In the genomic region with DNA sequence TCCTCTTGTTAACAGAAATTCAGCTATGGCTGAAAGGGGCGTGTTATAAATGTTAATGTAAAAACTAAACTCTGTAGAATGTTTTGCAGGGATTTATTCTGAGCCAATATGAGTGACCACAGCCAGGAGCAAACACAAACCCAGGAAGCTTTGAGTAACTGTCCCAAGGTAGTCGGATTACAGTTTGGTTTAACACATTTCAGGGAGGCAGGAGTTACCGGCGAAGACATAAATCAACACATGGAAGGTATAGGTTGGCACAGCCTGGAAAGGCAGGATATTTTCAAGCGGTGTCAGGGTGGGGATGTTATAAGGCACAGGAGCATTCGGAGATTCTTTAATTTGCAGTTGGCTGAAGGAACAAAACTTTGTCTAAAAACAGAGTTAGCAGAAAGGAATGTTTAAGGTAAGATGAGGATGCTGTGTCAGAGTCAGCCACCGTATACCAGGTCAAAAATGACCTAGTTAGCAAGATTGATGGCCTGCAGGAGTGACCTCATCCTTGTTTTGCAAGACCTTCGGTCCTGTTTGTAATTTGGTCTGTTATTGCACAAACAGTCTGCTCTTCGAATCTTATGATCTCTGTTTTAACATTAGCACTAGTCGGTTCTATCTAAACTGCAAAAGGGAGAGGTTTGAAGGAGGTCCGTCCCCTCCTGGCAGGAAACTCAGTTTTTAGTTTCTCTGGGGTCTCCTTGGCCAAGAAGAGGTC, we compare ENCODE assay signal across 10 cellular contexts.
A peak's percentile ranks its signal among the peaks of the same experiment; 100 is the strongest.
DNase-seq lines count a peak whose midpoint lies in the region; ATAC-seq, FAIRE-seq and TF ChIP-seq lines count a peak whose summit lies in the region.
"Had no signal": no experiment of that assay in that cellular context is flagged by ENCODE, and none has a peak within 500 bp of the region (broad histone marks: within the 10 kb centered on the region; RNA-seq: fewer than 3 reads in every experiment).

No MANE protein-coding gene starts in this region.

- no peak for TF ChIP-seq POLR2A in HepG2 (IDR thresholded peaks at IDR 0.05; ENCODE audit: insufficient read depth in 1 of 2, low read depth in 2 of 2, low read length in 2 of 2)
- peak in 1 of 4 donors; percentile 7 for TF ChIP-seq POLR2A in upper lobe of left lung (IDR thresholded peaks at IDR 0.05)

- TF ChIP-seq RAD21 in Ishikawa (IDR thresholded peaks at IDR 0.05; ENCODE audit: low read depth) (no peak), HepG2 (CRISPR knock-in tag; IDR thresholded peaks at IDR 0.05) (no peak)

- H3K27me3 ChIP-seq in HepG2 (ENCODE audit: control insufficient read depth in 1 of 2, insufficient read depth in 2 of 2, low read length in 2 of 2) (no peaks in the 10 kb centered on the region), upper lobe of left lung (no peaks in the 10 kb centered on the region)

- H2AFZ ChIP-seq in HepG2 (ENCODE audit: low read length) = no peak overlapping the region

- ATAC-seq in HepG2 = peak; percentile 87
- peak in 1 of 2 donors; percentile 86 for ATAC-seq in upper lobe of left lung (ENCODE audit: low FRiP score in 2 of 2)
- no peak for ATAC-seq in GM18858 (IDR thresholded peaks at IDR 0.05; ENCODE audit: unreplicated experiment)

- BruUV-seq in HepG2 (replicated peaks; lab: Mats Ljungman, UMichigan) = no TSS peak

- H3K4me3 ChIP-seq in HepG2 (replicated peaks in 1 of 3; ENCODE audit: insufficient read depth in 1 of 3, low read depth in 2 of 3, low read length in 3 of 3) (no peak overlapping the region), upper lobe of left lung (no peak overlapping the region)
- H3K4me3 ChIP-seq: skin epidermis had no signal

- in situ Hi-C loops in HepG2 (cut with HindIII; ENCODE audit: extremely low pct_ligation_motif_present, low pct_unique_long_range_greater_than_20kb) = no loop called here

- peaks cover under 1% of the 10 kb centered on the region for H3K9me3 ChIP-seq in HepG2 (ENCODE audit: low read length)
- H3K9me3 ChIP-seq in upper lobe of left lung = no peaks in the 10 kb centered on the region

- no peaks in the 10 kb centered on the region for H4K20me1 ChIP-seq in HepG2 (ENCODE audit: insufficient read depth, low read length)

- POLR2A ChIA-PET in HepG2 (lab: Yijun Ruan, JAX) = no interaction called here

- TF ChIP-seq EP300 in Ishikawa (IDR thresholded peaks at IDR 0.05; ENCODE audit: borderline replicate concordance) (no peak; the same call in 1 of the 2 replicates), HepG2 (IDR thresholded peaks at IDR 0.05; ENCODE audit: low read depth in 2 of 2, low read length in 2 of 2) (peak in 1 of 2 experiments; percentile 41; a peak in 1 of 4 replicates), HepG2 (CRISPR knock-in tag; IDR thresholded peaks at IDR 0.05; ENCODE audit: borderline replicate concordance) (no peak), upper lobe of left lung (IDR thresholded peaks at IDR 0.05) (peak in 1 of 4 donors; percentile 8)

- DNase-seq in dedifferentiated amniotic fluid mesenchymal stem cell (ENCODE audit: extremely low spot score) (peak; percentile 68), HepG2 (ENCODE audit: low spot score) (peak; percentile 52), upper lobe of left lung (no peak), T1000 (lab: John Stamatoyannopoulos, UW) (no peak), cerebellar cortex (ENCODE audit: low spot score) (no peak)
- DNase-seq: NCI-H510A had no signal

- WGBS in HepG2 (ENCODE audit: low lambda C conversion rate) = 16% methylated on average over 11 of the region's 11 CpGs
- 62% methylated on average over 11 of the region's 11 CpGs for WGBS in upper lobe of left lung, 2 donors

- H3K4me2 ChIP-seq in HepG2 (ENCODE audit: low read depth, low read length) = peak overlapping the region; percentile 29

- H3K27ac ChIP-seq in HepG2 (ENCODE audit: extremely low read length, insufficient read depth, low read length) (no peak overlapping the region), upper lobe of left lung (peak overlapping the region; percentile 47 to 66 (median 48))
- H3K27ac ChIP-seq: VCaP had no signal

- no peaks in the 10 kb centered on the region for H3K79me2 ChIP-seq in HepG2 (ENCODE audit: insufficient read depth, low read length)

- FAIRE-seq in HepG2 (lab: Jason Lieb, UNC) = peak; percentile 81

- intact Hi-C loops in HepG2 (cut with micrococcal nuclease; ENCODE audit: unreplicated experiment) = no loop called here

- CTCF ChIA-PET in HepG2 (lab: Yijun Ruan, JAX; ENCODE audit: low intra/inter-chr PET ratio, low total read pairs) = no interaction called here

- no peak overlapping the region for H3K9ac ChIP-seq in HepG2 (ENCODE audit: insufficient read depth, low read depth, low read length)

- H3K4me1 ChIP-seq in HepG2 (ENCODE audit: insufficient read depth, low read length) = peaks cover 20% of the 10 kb centered on the region
- peaks cover 0 to 10% (median 0%) of the 10 kb centered on the region in 4 donors for H3K4me1 ChIP-seq in upper lobe of left lung

- TF ChIP-seq CTCF in HepG2 (CRISPR knock-in tag; IDR thresholded peaks at IDR 0.05) = no peak
- TF ChIP-seq CTCF in upper lobe of left lung (IDR thresholded peaks at IDR 0.05) = no peak

- H3K36me3 ChIP-seq in HepG2 (replicated peaks in 1 of 2; ENCODE audit: control insufficient read depth in 1 of 2, insufficient read depth in 2 of 2, low read length in 2 of 2) (no peaks in the 10 kb centered on the region), upper lobe of left lung (no peaks in the 10 kb centered on the region)

TF ChIP-seq in Ishikawa, 13 proteins besides CTCF, POLR2A, EP300 and RAD21 (continues in another document):
- 0 out of 2 replicates have a peak, but pooled peaks have one; percentile 43 for TF ChIP-seq ZBTB7A (IDR thresholded peaks at IDR 0.05; ENCODE audit: low read depth)
- no peak for TF ChIP-seq EGR1 (IDR thresholded peaks at IDR 0.05)
- TF ChIP-seq TEAD4 (IDR thresholded peaks at IDR 0.05) = no peak
- TF ChIP-seq CEBPB (IDR thresholded peaks at IDR 0.05) = peak; percentile 97
- TF ChIP-seq, protein P1, sequence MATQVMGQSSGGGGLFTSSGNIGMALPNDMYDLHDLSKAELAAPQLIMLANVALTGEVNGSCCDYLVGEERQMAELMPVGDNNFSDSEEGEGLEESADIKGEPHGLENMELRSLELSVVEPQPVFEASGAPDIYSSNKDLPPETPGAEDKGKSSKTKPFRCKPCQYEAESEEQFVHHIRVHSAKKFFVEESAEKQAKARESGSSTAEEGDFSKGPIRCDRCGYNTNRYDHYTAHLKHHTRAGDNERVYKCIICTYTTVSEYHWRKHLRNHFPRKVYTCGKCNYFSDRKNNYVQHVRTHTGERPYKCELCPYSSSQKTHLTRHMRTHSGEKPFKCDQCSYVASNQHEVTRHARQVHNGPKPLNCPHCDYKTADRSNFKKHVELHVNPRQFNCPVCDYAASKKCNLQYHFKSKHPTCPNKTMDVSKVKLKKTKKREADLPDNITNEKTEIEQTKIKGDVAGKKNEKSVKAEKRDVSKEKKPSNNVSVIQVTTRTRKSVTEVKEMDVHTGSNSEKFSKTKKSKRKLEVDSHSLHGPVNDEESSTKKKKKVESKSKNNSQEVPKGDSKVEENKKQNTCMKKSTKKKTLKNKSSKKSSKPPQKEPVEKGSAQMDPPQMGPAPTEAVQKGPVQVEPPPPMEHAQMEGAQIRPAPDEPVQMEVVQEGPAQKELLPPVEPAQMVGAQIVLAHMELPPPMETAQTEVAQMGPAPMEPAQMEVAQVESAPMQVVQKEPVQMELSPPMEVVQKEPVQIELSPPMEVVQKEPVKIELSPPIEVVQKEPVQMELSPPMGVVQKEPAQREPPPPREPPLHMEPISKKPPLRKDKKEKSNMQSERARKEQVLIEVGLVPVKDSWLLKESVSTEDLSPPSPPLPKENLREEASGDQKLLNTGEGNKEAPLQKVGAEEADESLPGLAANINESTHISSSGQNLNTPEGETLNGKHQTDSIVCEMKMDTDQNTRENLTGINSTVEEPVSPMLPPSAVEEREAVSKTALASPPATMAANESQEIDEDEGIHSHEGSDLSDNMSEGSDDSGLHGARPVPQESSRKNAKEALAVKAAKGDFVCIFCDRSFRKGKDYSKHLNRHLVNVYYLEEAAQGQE (IDR thresholded peaks at IDR 0.05; ENCODE audit: low read depth) = no peak
- no peak for TF ChIP-seq YY1 (IDR thresholded peaks at IDR 0.05; ENCODE audit: low read depth)
- TF ChIP-seq NFIC (IDR thresholded peaks at IDR 0.05) = peak; percentile 17; the same call in 1 of the 2 replicates
- peak; percentile 49; the same call in 1 of the 2 replicates for TF ChIP-seq TCF12 (IDR thresholded peaks at IDR 0.05; ENCODE audit: low read depth)

TF ChIP-seq in HepG2, 621 proteins besides CTCF, POLR2A, EP300 and RAD21 (continues in another document):
- no peak for TF ChIP-seq GLI4 (CRISPR knock-in tag; IDR thresholded peaks at IDR 0.05; ENCODE audit: borderline replicate concordance)
- peak; percentile 99 for TF ChIP-seq HOXA5 (CRISPR knock-in tag; IDR thresholded peaks at IDR 0.05)
- TF ChIP-seq, protein P2, sequence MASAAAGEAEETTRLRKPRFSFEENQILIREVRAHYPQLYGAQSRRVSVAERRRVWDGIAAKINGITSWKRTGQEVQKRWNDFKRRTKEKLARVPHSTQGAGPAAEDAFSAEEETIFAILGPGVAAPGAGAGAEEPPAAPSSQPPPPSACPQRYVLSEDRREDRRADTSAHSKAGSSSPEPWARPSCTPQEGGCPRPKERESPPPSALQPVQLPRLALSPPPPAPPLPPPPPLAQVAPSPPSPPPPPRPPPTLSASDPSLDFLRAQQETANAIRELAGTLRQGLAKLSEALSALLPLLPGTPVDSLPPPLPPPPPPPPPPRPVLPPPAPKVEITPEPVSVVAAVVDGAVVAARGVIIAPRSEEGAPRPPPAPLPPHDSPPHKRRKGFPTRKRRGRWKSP (CRISPR knock-in tag; IDR thresholded peaks at IDR 0.05) = no peak
- no peak for TF ChIP-seq NR2F6 (IDR thresholded peaks at IDR 0.05)
- peak; percentile 41; the same call in 1 of the 2 replicates for TF ChIP-seq NR2F6 (CRISPR knock-in tag; IDR thresholded peaks at IDR 0.05)
- TF ChIP-seq HOXA3 (CRISPR knock-in tag; IDR thresholded peaks at IDR 0.05) = peak; percentile 29; the same call in 1 of the 2 replicates
- TF ChIP-seq HMG20A (CRISPR knock-in tag; IDR thresholded peaks at IDR 0.05; ENCODE audit: borderline replicate concordance) = peak; percentile 26; the same call in 1 of the 2 replicates
- TF ChIP-seq NCOA5 (CRISPR knock-in tag; IDR thresholded peaks at IDR 0.05) = no peak
- TF ChIP-seq TRIM24 (CRISPR knock-in tag; IDR thresholded peaks at IDR 0.05) = peak; percentile 50; the same call in 1 of the 2 replicates
- TF ChIP-seq, protein P3, sequence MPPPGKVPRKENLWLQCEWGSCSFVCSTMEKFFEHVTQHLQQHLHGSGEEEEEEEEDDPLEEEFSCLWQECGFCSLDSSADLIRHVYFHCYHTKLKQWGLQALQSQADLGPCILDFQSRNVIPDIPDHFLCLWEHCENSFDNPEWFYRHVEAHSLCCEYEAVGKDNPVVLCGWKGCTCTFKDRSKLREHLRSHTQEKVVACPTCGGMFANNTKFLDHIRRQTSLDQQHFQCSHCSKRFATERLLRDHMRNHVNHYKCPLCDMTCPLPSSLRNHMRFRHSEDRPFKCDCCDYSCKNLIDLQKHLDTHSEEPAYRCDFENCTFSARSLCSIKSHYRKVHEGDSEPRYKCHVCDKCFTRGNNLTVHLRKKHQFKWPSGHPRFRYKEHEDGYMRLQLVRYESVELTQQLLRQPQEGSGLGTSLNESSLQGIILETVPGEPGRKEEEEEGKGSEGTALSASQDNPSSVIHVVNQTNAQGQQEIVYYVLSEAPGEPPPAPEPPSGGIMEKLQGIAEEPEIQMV (CRISPR knock-in tag; IDR thresholded peaks at IDR 0.05; ENCODE audit: low read depth) = no peak

Comparison
In these comparisons a context has a peak if more than half of its experiments do, and no peak if none do; other contexts are left out.
1. DNase-seq: peak in dedifferentiated amniotic fluid mesenchymal stem cell (single experiment) and HepG2 (single experiment); none in upper lobe of left lung (0 of 2), T1000 (single experiment) and cerebellar cortex (single experiment).